1 cellular context compared by ENCODE assay signal in the genomic region with DNA sequence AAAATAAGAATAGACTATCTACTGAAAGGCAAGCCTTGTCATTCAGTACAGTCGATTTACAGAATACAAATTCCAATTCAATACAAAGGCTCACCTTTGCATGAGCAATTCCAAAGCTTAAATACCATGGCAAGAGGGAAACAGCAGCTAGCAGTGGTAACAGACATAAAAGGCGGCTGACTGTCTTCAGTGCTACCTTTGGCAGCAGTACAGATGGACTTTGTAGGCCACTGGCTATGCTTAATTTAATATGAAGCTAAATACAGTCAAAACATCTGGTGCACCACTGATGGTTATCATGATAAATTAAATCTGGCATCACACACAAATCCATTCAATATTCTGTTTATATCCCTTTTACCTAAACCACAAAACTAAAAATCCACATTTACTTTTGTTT.
TF ChIP-seq lines count a peak whose summit lies in the region.

No MANE protein-coding gene starts in this region.

TF ChIP-seq in HepG2, 621 proteins besides CTCF, POLR2A, EP300 and RAD21 (continued from another document and continues in another):
- TF ChIP-seq, protein P1, sequence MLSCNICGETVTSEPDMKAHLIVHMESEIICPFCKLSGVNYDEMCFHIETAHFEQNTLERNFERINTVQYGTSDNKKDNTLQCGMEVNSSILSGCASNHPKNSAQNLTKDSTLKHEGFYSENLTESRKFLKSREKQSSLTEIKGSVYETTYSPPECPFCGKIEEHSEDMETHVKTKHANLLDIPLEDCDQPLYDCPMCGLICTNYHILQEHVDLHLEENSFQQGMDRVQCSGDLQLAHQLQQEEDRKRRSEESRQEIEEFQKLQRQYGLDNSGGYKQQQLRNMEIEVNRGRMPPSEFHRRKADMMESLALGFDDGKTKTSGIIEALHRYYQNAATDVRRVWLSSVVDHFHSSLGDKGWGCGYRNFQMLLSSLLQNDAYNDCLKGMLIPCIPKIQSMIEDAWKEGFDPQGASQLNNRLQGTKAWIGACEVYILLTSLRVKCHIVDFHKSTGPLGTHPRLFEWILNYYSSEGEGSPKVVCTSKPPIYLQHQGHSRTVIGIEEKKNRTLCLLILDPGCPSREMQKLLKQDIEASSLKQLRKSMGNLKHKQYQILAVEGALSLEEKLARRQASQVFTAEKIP (CRISPR knock-in tag; IDR thresholded peaks at IDR 0.05; ENCODE audit: borderline replicate concordance), result no peak
- TF ChIP-seq, protein P2, sequence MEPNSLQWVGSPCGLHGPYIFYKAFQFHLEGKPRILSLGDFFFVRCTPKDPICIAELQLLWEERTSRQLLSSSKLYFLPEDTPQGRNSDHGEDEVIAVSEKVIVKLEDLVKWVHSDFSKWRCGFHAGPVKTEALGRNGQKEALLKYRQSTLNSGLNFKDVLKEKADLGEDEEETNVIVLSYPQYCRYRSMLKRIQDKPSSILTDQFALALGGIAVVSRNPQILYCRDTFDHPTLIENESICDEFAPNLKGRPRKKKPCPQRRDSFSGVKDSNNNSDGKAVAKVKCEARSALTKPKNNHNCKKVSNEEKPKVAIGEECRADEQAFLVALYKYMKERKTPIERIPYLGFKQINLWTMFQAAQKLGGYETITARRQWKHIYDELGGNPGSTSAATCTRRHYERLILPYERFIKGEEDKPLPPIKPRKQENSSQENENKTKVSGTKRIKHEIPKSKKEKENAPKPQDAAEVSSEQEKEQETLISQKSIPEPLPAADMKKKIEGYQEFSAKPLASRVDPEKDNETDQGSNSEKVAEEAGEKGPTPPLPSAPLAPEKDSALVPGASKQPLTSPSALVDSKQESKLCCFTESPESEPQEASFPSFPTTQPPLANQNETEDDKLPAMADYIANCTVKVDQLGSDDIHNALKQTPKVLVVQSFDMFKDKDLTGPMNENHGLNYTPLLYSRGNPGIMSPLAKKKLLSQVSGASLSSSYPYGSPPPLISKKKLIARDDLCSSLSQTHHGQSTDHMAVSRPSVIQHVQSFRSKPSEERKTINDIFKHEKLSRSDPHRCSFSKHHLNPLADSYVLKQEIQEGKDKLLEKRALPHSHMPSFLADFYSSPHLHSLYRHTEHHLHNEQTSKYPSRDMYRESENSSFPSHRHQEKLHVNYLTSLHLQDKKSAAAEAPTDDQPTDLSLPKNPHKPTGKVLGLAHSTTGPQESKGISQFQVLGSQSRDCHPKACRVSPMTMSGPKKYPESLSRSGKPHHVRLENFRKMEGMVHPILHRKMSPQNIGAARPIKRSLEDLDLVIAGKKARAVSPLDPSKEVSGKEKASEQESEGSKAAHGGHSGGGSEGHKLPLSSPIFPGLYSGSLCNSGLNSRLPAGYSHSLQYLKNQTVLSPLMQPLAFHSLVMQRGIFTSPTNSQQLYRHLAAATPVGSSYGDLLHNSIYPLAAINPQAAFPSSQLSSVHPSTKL (CRISPR knock-in tag; IDR thresholded peaks at IDR 0.05), result 0 out of 2 replicates have a peak, but pooled peaks have one; percentile 35
- TF ChIP-seq MIXL1 (CRISPR knock-in tag; IDR thresholded peaks at IDR 0.05) (0 out of 2 replicates have a peak, but pooled peaks have one; percentile 19), DPF2 (CRISPR knock-in tag; IDR thresholded peaks at IDR 0.05; ENCODE audit: borderline replicate concordance, low read depth) (no peak), HNF4G (IDR thresholded peaks at IDR 0.05; ENCODE audit: borderline replicate concordance, low read depth, low read length) (0 out of 2 replicates have a peak, but pooled peaks have one; percentile 36), HNF4G (CRISPR knock-in tag; IDR thresholded peaks at IDR 0.05; ENCODE audit: borderline replicate concordance, low read depth) (no peak), FOXO1 (CRISPR knock-in tag; IDR thresholded peaks at IDR 0.05) (no peak; the same call in 1 of the 2 replicates), LCORL (IDR thresholded peaks at IDR 0.05) (no peak), LCORL (CRISPR knock-in tag; IDR thresholded peaks at IDR 0.05) (0 out of 2 replicates have a peak, but pooled peaks have one; percentile 41), PCBP1 (IDR thresholded peaks at IDR 0.05; ENCODE audit: borderline replicate concordance, low read depth, low read length) (no peak), CHCHD3 (CRISPR knock-in tag; IDR thresholded peaks at IDR 0.05) (no peak), ZFY (CRISPR knock-in tag; IDR thresholded peaks at IDR 0.05) (no peak), HNF4A (CRISPR knock-in tag; IDR thresholded peaks at IDR 0.05) (peak; percentile 53), SALL1 (CRISPR knock-in tag; IDR thresholded peaks at IDR 0.05) (peak; percentile 49; the same call in 1 of the 2 replicates), SNAI1 (CRISPR knock-in tag; IDR thresholded peaks at IDR 0.05; ENCODE audit: borderline replicate concordance) (no peak), ZNF263 (CRISPR knock-in tag; IDR thresholded peaks at IDR 0.05) (no peak), HNRNPUL1 (IDR thresholded peaks at IDR 0.05; ENCODE audit: low read depth, low read length) (no peak), MEIS2 (CRISPR knock-in tag; IDR thresholded peaks at IDR 0.05) (no peak), MXI1 (IDR thresholded peaks at IDR 0.05; ENCODE audit: borderline replicate concordance, low read depth, low read length) (no peak), ZNF292 (CRISPR knock-in tag; IDR thresholded peaks at IDR 0.05; ENCODE audit: borderline replicate concordance, low read depth) (peak; percentile 44; the same call in 1 of the 2 replicates), ZNF7 (CRISPR knock-in tag; IDR thresholded peaks at IDR 0.05) (0 out of 2 replicates have a peak, but pooled peaks have one; percentile 7), SRY (CRISPR knock-in tag; IDR thresholded peaks at IDR 0.05) (no peak), SAP130 (CRISPR knock-in tag; IDR thresholded peaks at IDR 0.05; ENCODE audit: low read depth) (peak; percentile 30; the same call in 1 of the 2 replicates), SOX13 (IDR thresholded peaks at IDR 0.05) (no peak), SOX13 (CRISPR knock-in tag; conservative IDR thresholded peaks at IDR 0.05 in 1 of 2, IDR thresholded peaks at IDR 0.05 in 1 of 2) (peak in 1 of 2 experiments; percentile 55; a peak in 1 of 4 replicates), GABPA (IDR thresholded peaks at IDR 0.05; ENCODE audit: low read depth, low read length) (no peak), GABPA (CRISPR knock-in tag; IDR thresholded peaks at IDR 0.05; ENCODE audit: low read depth) (no peak), EHMT2 (IDR thresholded peaks at IDR 0.05; ENCODE audit: borderline replicate concordance, low read depth, low read length) (no peak)
- TF ChIP-seq, protein P3, sequence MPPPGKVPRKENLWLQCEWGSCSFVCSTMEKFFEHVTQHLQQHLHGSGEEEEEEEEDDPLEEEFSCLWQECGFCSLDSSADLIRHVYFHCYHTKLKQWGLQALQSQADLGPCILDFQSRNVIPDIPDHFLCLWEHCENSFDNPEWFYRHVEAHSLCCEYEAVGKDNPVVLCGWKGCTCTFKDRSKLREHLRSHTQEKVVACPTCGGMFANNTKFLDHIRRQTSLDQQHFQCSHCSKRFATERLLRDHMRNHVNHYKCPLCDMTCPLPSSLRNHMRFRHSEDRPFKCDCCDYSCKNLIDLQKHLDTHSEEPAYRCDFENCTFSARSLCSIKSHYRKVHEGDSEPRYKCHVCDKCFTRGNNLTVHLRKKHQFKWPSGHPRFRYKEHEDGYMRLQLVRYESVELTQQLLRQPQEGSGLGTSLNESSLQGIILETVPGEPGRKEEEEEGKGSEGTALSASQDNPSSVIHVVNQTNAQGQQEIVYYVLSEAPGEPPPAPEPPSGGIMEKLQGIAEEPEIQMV (CRISPR knock-in tag; IDR thresholded peaks at IDR 0.05; ENCODE audit: low read depth), result no peak
- TF ChIP-seq, protein P4, sequence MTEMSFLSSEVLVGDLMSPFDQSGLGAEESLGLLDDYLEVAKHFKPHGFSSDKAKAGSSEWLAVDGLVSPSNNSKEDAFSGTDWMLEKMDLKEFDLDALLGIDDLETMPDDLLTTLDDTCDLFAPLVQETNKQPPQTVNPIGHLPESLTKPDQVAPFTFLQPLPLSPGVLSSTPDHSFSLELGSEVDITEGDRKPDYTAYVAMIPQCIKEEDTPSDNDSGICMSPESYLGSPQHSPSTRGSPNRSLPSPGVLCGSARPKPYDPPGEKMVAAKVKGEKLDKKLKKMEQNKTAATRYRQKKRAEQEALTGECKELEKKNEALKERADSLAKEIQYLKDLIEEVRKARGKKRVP (CRISPR knock-in tag; IDR thresholded peaks at IDR 0.05), result no peak
- TF ChIP-seq, protein P5, sequence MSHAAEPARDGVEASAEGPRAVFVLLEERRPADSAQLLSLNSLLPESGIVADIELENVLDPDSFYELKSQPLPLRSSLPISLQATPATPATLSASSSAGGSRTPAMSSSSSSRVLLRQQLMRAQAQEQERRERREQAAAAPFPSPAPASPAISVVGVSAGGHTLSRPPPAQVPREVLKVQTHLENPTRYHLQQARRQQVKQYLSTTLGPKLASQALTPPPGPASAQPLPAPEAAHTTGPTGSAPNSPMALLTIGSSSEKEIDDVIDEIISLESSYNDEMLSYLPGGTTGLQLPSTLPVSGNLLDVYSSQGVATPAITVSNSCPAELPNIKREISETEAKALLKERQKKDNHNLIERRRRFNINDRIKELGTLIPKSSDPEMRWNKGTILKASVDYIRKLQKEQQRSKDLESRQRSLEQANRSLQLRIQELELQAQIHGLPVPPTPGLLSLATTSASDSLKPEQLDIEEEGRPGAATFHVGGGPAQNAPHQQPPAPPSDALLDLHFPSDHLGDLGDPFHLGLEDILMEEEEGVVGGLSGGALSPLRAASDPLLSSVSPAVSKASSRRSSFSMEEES (CRISPR knock-in tag; IDR thresholded peaks at IDR 0.05), result no peak
- TF ChIP-seq, protein P6, sequence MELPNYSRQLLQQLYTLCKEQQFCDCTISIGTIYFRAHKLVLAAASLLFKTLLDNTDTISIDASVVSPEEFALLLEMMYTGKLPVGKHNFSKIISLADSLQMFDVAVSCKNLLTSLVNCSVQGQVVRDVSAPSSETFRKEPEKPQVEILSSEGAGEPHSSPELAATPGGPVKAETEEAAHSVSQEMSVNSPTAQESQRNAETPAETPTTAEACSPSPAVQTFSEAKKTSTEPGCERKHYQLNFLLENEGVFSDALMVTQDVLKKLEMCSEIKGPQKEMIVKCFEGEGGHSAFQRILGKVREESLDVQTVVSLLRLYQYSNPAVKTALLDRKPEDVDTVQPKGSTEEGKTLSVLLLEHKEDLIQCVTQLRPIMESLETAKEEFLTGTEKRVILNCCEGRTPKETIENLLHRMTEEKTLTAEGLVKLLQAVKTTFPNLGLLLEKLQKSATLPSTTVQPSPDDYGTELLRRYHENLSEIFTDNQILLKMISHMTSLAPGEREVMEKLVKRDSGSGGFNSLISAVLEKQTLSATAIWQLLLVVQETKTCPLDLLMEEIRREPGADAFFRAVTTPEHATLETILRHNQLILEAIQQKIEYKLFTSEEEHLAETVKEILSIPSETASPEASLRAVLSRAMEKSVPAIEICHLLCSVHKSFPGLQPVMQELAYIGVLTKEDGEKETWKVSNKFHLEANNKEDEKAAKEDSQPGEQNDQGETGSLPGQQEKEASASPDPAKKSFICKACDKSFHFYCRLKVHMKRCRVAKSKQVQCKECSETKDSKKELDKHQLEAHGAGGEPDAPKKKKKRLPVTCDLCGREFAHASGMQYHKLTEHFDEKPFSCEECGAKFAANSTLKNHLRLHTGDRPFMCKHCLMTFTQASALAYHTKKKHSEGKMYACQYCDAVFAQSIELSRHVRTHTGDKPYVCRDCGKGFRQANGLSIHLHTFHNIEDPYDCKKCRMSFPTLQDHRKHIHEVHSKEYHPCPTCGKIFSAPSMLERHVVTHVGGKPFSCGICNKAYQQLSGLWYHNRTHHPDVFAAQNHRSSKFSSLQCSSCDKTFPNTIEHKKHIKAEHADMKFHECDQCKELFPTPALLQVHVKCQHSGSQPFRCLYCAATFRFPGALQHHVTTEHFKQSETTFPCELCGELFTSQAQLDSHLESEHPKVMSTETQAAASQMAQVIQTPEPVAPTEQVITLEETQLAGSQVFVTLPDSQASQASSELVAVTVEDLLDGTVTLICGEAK (IDR thresholded peaks at IDR 0.05), result no peak
- TF ChIP-seq, protein P6 (CRISPR knock-in tag; IDR thresholded peaks at IDR 0.05), result no peak
